25 cellular contexts compared by ENCODE assay signal in genomic region chr5:77016962-77017361, GRCh38.
"Had no signal": no experiment of that assay in that cellular context is flagged by ENCODE, and none has a peak within 500 bp of the region (broad histone marks: within the 10 kb centered on the region; RNA-seq: fewer than 3 reads in every experiment).

No MANE protein-coding gene starts in this region.

- H3K4me1 ChIP-seq: stomach, suprapubic skin, testis, thyroid gland, tibial artery, tibial nerve, transverse colon, upper lobe of left lung, upper lobe of right lung, uterus, vagina had no signal

- H3K27ac ChIP-seq: stomach, suprapubic skin, testis, thoracic aorta, thyroid gland, tibial artery, tibial nerve, transverse colon, upper lobe of left lung, upper lobe of right lung, uterus, vagina had no signal

- H3K36me3 ChIP-seq: stomach, suprapubic skin, thoracic aorta, thyroid gland, tibial artery, tibial nerve, transverse colon, upper lobe of left lung, upper lobe of right lung, uterus, vagina had no signal

- H3K9me3 ChIP-seq: stomach, suprapubic skin, testis, thoracic aorta, thyroid gland, tibial artery, tibial nerve, transverse colon, upper lobe of left lung, upper lobe of right lung, uterus, vagina had no signal

- H3K27me3 ChIP-seq: testis, thyroid gland, transverse colon, upper lobe of left lung, uterus, vagina had no signal

- DNase-seq: stimulated activated CD4-positive, alpha-beta T cell treated with anti-CD3 and anti-CD28 coated beads, Interleukin-2, amount 100 ng/mL, for 48 hours; stimulated activated CD4-positive, alpha-beta T cell treated with anti-CD3 and anti-CD28 coated beads, Interleukin-4, amount 100 ng/mL, for 1 hour; stimulated activated CD4-positive, alpha-beta T cell treated with anti-CD3 and anti-CD28 coated beads, Interleukin-4, amount 100 ng/mL, for 24 hours; stimulated activated CD4-positive, alpha-beta T cell treated with anti-CD3 and anti-CD28 coated beads, Interleukin-4, amount 100 ng/mL, for 4 hours; stimulated activated CD8-positive, alpha-beta memory T cell treated with anti-CD3 and anti-CD28 coated beads, Interleukin-4, amount 100 ng/mL, for 48 hours; stimulated activated naive B cell treated with anti-CD40 and anti-IgM and Interleukin-4, amounts not matched to agents 10 μg/mL and 1 μg/mL and 100 μg/mL, for 72 hours; stimulated activated naive CD4-positive, alpha-beta T cell treated with Interleukin-2 at 50 U/mL for 16 hours; stimulated activated naive CD8-positive, alpha-beta T cell treated with anti-CD3 and anti-CD28 coated beads, Interleukin-15, amount 100 ng/mL, for 72 hours; stimulated activated naive CD8-positive, alpha-beta T cell treated with anti-CD3 and anti-CD28 coated beads, Interleukin-15, Interleukin-2, amounts not matched to agents 100 U/mL and 50 U/mL, for 24 hours; stomach; testis; thyroid gland; tibial artery; transverse colon; trophoblast cell; upper lobe of left lung; upper lobe of right lung; uterus had no signal

- H3K4me3 ChIP-seq: stomach, suprapubic skin, testis, thoracic aorta, thyroid gland, tibial artery, tibial nerve, transverse colon, upper lobe of left lung, upper lobe of right lung, uterus, vagina had no signal

- FAIRE-seq: urothelium cell line had no signal

- ATAC-seq: stimulated activated effector memory CD8-positive, alpha-beta T cell treated with anti-CD3 and anti-CD28 coated beads, Interleukin-12 subunit alpha, Interleukin-12 subunit beta, amount 100 ng/mL, for 72 hours; stimulated activated memory B cell treated with anti-CD40 and anti-IgM and Interleukin-4, amounts not matched to agents 10 μg/mL and 1 μg/mL and 100 μg/mL, for 72 hours; stimulated activated naive CD8-positive, alpha-beta T cell treated with anti-CD3 and anti-CD28 coated beads, Interleukin-15, amount 100 ng/mL, for 72 hours; stimulated activated naive CD8-positive, alpha-beta T cell treated with anti-CD3 and anti-CD28 coated beads, Interleukin-15, Interleukin-2, amounts not matched to agents 100 U/mL and 50 U/mL, for 24 hours had no signal
